Comparison of ENCODE assay signal across 1 cellular context in the genomic region with DNA sequence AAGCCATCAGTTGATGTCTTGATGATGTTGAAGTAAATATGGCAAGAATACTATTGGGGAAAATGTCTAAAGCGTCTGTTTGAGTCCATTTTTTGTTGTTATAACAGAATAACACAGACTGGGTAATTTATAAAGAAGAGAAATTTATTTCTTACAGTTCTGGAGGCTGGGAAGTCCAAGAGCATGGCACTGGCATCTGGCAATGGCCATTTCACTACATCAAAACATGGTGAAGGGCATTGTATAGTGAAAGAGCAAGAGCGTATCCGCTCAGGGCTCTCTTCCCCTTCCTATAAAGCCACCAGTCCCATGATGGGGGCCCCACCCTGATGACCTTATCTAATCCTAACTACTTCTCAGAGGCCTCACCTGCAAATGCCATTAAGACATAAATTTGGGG.
A peak's percentile ranks its signal among the peaks of the same experiment; 100 is the strongest.
TF ChIP-seq lines count a peak whose summit lies in the region.

No MANE protein-coding gene starts in this region.

TF ChIP-seq in HepG2, 621 proteins besides CTCF, POLR2A, EP300 and RAD21:
- TF ChIP-seq, protein P1, sequence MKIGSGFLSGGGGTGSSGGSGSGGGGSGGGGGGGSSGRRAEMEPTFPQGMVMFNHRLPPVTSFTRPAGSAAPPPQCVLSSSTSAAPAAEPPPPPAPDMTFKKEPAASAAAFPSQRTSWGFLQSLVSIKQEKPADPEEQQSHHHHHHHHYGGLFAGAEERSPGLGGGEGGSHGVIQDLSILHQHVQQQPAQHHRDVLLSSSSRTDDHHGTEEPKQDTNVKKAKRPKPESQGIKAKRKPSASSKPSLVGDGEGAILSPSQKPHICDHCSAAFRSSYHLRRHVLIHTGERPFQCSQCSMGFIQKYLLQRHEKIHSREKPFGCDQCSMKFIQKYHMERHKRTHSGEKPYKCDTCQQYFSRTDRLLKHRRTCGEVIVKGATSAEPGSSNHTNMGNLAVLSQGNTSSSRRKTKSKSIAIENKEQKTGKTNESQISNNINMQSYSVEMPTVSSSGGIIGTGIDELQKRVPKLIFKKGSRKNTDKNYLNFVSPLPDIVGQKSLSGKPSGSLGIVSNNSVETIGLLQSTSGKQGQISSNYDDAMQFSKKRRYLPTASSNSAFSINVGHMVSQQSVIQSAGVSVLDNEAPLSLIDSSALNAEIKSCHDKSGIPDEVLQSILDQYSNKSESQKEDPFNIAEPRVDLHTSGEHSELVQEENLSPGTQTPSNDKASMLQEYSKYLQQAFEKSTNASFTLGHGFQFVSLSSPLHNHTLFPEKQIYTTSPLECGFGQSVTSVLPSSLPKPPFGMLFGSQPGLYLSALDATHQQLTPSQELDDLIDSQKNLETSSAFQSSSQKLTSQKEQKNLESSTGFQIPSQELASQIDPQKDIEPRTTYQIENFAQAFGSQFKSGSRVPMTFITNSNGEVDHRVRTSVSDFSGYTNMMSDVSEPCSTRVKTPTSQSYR (CRISPR knock-in tag; IDR thresholded peaks at IDR 0.05; ENCODE audit: borderline replicate concordance), result no peak
- TF ChIP-seq ZNF564 (CRISPR knock-in tag; IDR thresholded peaks at IDR 0.05), result peak; percentile 95
- no peak for TF ChIP-seq ZNF670 (CRISPR knock-in tag; IDR thresholded peaks at IDR 0.05; ENCODE audit: borderline replicate concordance)
